In the genomic region with DNA sequence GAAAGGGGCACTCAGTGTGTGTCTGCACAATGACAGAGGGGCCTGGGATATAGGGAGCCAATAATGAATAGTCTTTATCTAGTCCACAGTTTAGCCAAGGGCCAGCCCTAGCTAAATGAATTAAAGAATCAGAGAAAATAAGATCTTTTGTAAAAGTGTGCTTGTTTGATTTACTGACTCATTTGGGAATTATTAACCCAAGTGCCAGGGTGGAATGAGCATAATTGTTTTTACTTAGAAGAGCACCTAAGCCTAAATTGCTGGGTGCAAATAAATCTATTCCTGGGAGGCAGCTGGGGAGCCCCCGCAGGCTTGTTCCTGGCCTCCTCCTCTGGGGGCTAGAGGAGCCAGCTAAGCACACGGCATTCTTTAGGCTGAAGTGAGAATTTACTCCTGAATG, we compare ENCODE assay signal across 26 cellular contexts.
DNase-seq lines count a peak whose midpoint lies in the region; ATAC-seq and TF ChIP-seq lines count a peak whose summit lies in the region.
"Had no signal": no experiment of that assay in that cellular context is flagged by ENCODE, and none has a peak within 500 bp of the region (broad histone marks: within the 10 kb centered on the region; RNA-seq: fewer than 3 reads in every experiment).

No MANE protein-coding gene starts in this region.

- H3K4me1 ChIP-seq in CD4-positive, alpha-beta memory T cell (ENCODE audit: insufficient read depth, low read length) = peaks cover 60% of the 10 kb centered on the region
- H3K4me1 ChIP-seq: left ventricle myocardium inferior, psoas muscle had no signal

- H3K9me3 Mint-ChIP-seq in CD4-positive, alpha-beta memory T cell = peaks cover 0 to 2% (median 0%) of the 10 kb centered on the region in 8 donors
- no peaks in the 10 kb centered on the region for H3K9me3 Mint-ChIP-seq in nephron
- H3K9me3 Mint-ChIP-seq: stimulated activated memory B cell treated with anti-CD40 and anti-IgM and Interleukin-4, amounts not matched to agents 10 μg/mL and 1 μg/mL and 100 μg/mL, for 72 hours; type B pancreatic cell had no signal

- no peak overlapping the region for H3K27ac ChIP-seq in CD4-positive, alpha-beta memory T cell (ENCODE audit: low read depth, low read length)
- H3K27ac ChIP-seq in RWPE1 = no peak overlapping the region
- H3K27ac ChIP-seq: BLaER1, left ventricle myocardium inferior, psoas muscle had no signal

- peak overlapping the region in 5 of 7 donors; percentile 43 to 77 (median 54) for H3K27ac Mint-ChIP-seq in CD4-positive, alpha-beta memory T cell
- H3K27ac Mint-ChIP-seq in nephron = peak overlapping the region; percentile 28 to 43 (median 39)
- H3K27ac Mint-ChIP-seq: stimulated activated memory B cell treated with anti-CD40 and anti-IgM and Interleukin-4, amounts not matched to agents 10 μg/mL and 1 μg/mL and 100 μg/mL, for 72 hours; type B pancreatic cell had no signal

- no peaks in the 10 kb centered on the region for H3K27me3 ChIP-seq in CD4-positive, alpha-beta memory T cell (ENCODE audit: insufficient read depth, low read length)
- H3K27me3 ChIP-seq in kidney epithelial cell (ENCODE audit: control insufficient read depth, insufficient read depth, low read length) = no peaks in the 10 kb centered on the region
- H3K27me3 ChIP-seq: BLaER1 had no signal

- H3K27me3 Mint-ChIP-seq in CD4-positive, alpha-beta memory T cell = no peaks in the 10 kb centered on the region
- no peaks in the 10 kb centered on the region for H3K27me3 Mint-ChIP-seq in nephron (ENCODE audit: low read depth)
- H3K27me3 Mint-ChIP-seq: activated naive CD4-positive, alpha-beta T cell treated with anti-CD3 and anti-CD28 coated beads, Interleukin-2, amount 10 ng/mL, durations not matched to agents 7 days and 5 days; stimulated activated memory B cell treated with anti-CD40 and anti-IgM and Interleukin-4, amounts not matched to agents 10 μg/mL and 1 μg/mL and 100 μg/mL, for 72 hours; type B pancreatic cell had no signal

- peaks cover 22 to 32% of the 10 kb centered on the region in 2 donors for H3K36me3 Mint-ChIP-seq in CD4-positive, alpha-beta memory T cell
- H3K36me3 Mint-ChIP-seq in nephron (ENCODE audit: low read depth) = no peaks in the 10 kb centered on the region
- H3K36me3 Mint-ChIP-seq: stimulated activated memory B cell treated with anti-CD40 and anti-IgM and Interleukin-4, amounts not matched to agents 10 μg/mL and 1 μg/mL and 100 μg/mL, for 72 hours; type B pancreatic cell had no signal

- intact Hi-C loops in CD4-positive, alpha-beta memory T cell (cut with micrococcal nuclease) = loop anchor here (5.0 kb wide), 2 partner anchors 52 to 402 kb away; no protein-coding TSS in a partner anchor

- H3K4me3 Mint-ChIP-seq in CD4-positive, alpha-beta memory T cell = peak overlapping the region in 7 of 8 donors; percentile 40 to 84 (median 67)
- no peak overlapping the region for H3K4me3 Mint-ChIP-seq in nephron
- H3K4me3 Mint-ChIP-seq: stimulated activated memory B cell treated with anti-CD40 and anti-IgM and Interleukin-4, amounts not matched to agents 10 μg/mL and 1 μg/mL and 100 μg/mL, for 72 hours; type B pancreatic cell had no signal

- POLR2A ChIA-PET in CD4-positive, alpha-beta memory T cell (lab: Charles Lee; ENCODE audit: partially characterized antibody) = interaction anchor here (3.4 kb wide), 1 partner anchor 29 kb away, joined by 24 read pairs; no protein-coding TSS in a partner anchor
- POLR2A ChIA-PET in RWPE1 (lab: Yijun Ruan, JAX; ENCODE audit: low non-redundant PET) = no interaction called here

- DNase-seq in CD4-positive, alpha-beta memory T cell = no peak
- peak; percentile 33 for DNase-seq in NCI-H146 (lab: John Stamatoyannopoulos, UW)
- peak; percentile 52 for DNase-seq in kidney epithelial cell (ENCODE audit: low read depth)
- DNase-seq in HCEC 1CT = no peak
- DNase-seq in RWPE1 (ENCODE audit: low spot score) = no peak
- DNase-seq: activated CD4-positive, alpha-beta T cell treated with anti-CD3 and anti-CD28 coated beads, Interleukin-2, amount 50 U/mL, for 48 hours; activated CD8-positive, alpha-beta memory T cell treated with anti-CD3 and anti-CD28 coated beads, Interleukin-2, amount 50 U/mL, for 4 hours; activated naive CD4-positive, alpha-beta T cell treated with anti-CD3 and anti-CD28 coated beads, Interleukin-2, amount 10 ng/mL, durations not matched to agents 7 days and 5 days; GOT3; KBM-7; left ventricle myocardium inferior; NCI-H1092 treated with DMSO at 0.1 percent for 48 hours; NCI-H187 treated with DMSO at 0.1 percent for 48 hours; NCI-H524; nucleus accumbens; PC-3; psoas muscle; T-helper 2 cell had no signal

- H3K4me3 ChIP-seq in CD4-positive, alpha-beta memory T cell (ENCODE audit: low read length in 2 of 2) = no peak overlapping the region
- H3K4me3 ChIP-seq in kidney epithelial cell (ENCODE audit: low read depth, low read length) = no peak overlapping the region
- H3K4me3 ChIP-seq: BLaER1, left ventricle myocardium inferior, psoas muscle had no signal

- peaks cover 49 to 82% (median 67%) of the 10 kb centered on the region in 4 donors for H3K4me1 Mint-ChIP-seq in CD4-positive, alpha-beta memory T cell
- H3K4me1 Mint-ChIP-seq in nephron = no peaks in the 10 kb centered on the region
- H3K4me1 Mint-ChIP-seq: stimulated activated memory B cell treated with anti-CD40 and anti-IgM and Interleukin-4, amounts not matched to agents 10 μg/mL and 1 μg/mL and 100 μg/mL, for 72 hours had no signal

- CTCF ChIA-PET in CD4-positive, alpha-beta memory T cell (lab: Charles Lee; ENCODE audit: partially characterized antibody) = no interaction called here
- CTCF ChIA-PET in RWPE1 (lab: Yijun Ruan, JAX) = no interaction called here

- H3K36me3 ChIP-seq in CD4-positive, alpha-beta memory T cell (ENCODE audit: insufficient read depth, low read length) = no peaks in the 10 kb centered on the region
- H3K36me3 ChIP-seq in kidney epithelial cell (ENCODE audit: control insufficient read depth, insufficient read depth, low read length) = no peaks in the 10 kb centered on the region
- H3K36me3 ChIP-seq: BLaER1, left ventricle myocardium inferior had no signal

- no peak for ATAC-seq in HG03469 (IDR thresholded peaks at IDR 0.05; ENCODE audit: unreplicated experiment)
- ATAC-seq in activated CD4-positive, CD25-positive, alpha-beta regulatory T cell treated with anti-CD3 and anti-CD28 coated beads, Interleukin-2, amount 50 U/mL, for 24 hours = no peak
- ATAC-seq: PC-3, psoas muscle, Right ventricle myocardium inferior, SK-N-SH treated with all-trans-retinoic acid at 6 μM for 48 hours had no signal

- H3K9me3 ChIP-seq in CD4-positive, alpha-beta memory T cell (ENCODE audit: control insufficient read depth in 1 of 2, low read length in 2 of 2) = no peaks in the 10 kb centered on the region
- H3K9me3 ChIP-seq: BLaER1, left ventricle myocardium inferior, psoas muscle had no signal

- no peak for TF ChIP-seq CTCF in kidney epithelial cell (IDR thresholded peaks at IDR 0.05; ENCODE audit: insufficient read depth, low read length, poor library complexity, severe bottlenecking)
- TF ChIP-seq CTCF in nephron (IDR thresholded peaks at IDR 0.05; ENCODE audit: unreplicated experiment in 3 of 3) = no peak
- TF ChIP-seq CTCF in RWPE1 (conservative IDR thresholded peaks at IDR 0.05; ENCODE audit: low read depth) = no peak

Comparison
In these comparisons a context has a peak if more than half of its experiments do, and no peak if none do; other contexts are left out.
1. DNase-seq: peak in NCI-H146 (single experiment) and kidney epithelial cell (single experiment); none in CD4-positive, alpha-beta memory T cell (0 of 5), HCEC 1CT (single experiment) and RWPE1 (single experiment).
2. H3K4me3 Mint-ChIP-seq: peak in CD4-positive, alpha-beta memory T cell (7 of 8); none in nephron (0 of 3).